In the genomic region with DNA sequence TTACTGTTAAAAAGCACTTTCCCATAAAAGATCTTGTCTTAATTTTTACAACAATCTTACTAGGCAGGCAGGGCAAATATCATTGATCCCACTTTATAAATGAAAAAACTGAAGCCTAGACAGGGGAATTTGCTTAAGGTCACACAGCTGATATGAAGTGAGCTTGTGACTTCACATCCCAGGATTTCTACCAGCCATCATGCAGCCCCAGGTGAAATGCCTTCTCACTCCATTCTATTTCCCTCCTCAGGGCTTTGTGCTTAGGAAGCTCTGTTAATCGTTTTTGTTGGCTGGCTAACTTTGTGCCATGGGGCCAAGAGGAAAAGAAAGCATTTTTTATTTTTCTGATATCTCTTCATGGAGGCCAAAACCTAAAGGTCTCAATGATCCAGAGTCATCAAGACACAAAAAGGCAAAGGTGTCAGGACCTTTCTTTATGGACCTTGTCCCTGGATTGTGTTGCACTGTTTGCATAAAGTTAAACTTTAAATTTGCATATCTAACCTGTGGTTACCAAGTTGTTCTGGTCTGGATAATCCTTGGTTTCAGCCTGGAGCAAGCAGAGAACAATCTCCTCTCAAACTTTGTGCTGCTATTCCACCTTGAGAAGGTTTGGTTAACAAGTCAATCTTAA, we compare ENCODE assay signal across 1 cellular context.
TF ChIP-seq lines count a peak whose summit lies in the region.

No MANE protein-coding gene starts in this region.

TF ChIP-seq in IMR-90, 13 proteins besides CTCF, POLR2A, EP300 and RAD21:
- TF ChIP-seq RCOR1 (IDR thresholded peaks at IDR 0.05; ENCODE audit: insufficient replicate concordance, low read length) (no peak), NFE2L2 (IDR thresholded peaks at IDR 0.05; ENCODE audit: low read depth, low read length) (no peak), RFX5 (IDR thresholded peaks at IDR 0.05; ENCODE audit: low read depth, low read length) (no peak), MAZ (IDR thresholded peaks at IDR 0.05; ENCODE audit: borderline replicate concordance, low read depth, low read length) (no peak), FOS (IDR thresholded peaks at IDR 0.05; ENCODE audit: low read depth, low read length) (no peak), MXI1 (IDR thresholded peaks at IDR 0.05; ENCODE audit: borderline replicate concordance, low read depth, low read length) (no peak), SMC3 (IDR thresholded peaks at IDR 0.05; ENCODE audit: low read depth, low read length) (no peak), CEBPB (IDR thresholded peaks at IDR 0.05; ENCODE audit: low read depth, low read length) (no peak)
- TF ChIP-seq, protein P1, sequence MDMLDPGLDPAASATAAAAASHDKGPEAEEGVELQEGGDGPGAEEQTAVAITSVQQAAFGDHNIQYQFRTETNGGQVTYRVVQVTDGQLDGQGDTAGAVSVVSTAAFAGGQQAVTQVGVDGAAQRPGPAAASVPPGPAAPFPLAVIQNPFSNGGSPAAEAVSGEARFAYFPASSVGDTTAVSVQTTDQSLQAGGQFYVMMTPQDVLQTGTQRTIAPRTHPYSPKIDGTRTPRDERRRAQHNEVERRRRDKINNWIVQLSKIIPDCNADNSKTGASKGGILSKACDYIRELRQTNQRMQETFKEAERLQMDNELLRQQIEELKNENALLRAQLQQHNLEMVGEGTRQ (IDR thresholded peaks at IDR 0.05; ENCODE audit: low read depth, low read length) = no peak
